ENCODE assay signal across 21 cellular contexts in genomic region chr2:130839011-130839780, GRCh38. TPM values are rescaled to one million over a fixed set of nuclear protein-coding genes. Genes with fewer than 3 reads are reported as not detected.
DNase-seq lines count a peak whose midpoint lies in the region; ATAC-seq, FAIRE-seq and TF ChIP-seq lines count a peak whose summit lies in the region.
"Had no signal": no experiment of that assay in that cellular context is flagged by ENCODE, and none has a peak within 500 bp of the region (broad histone marks: within the 10 kb centered on the region; RNA-seq: fewer than 3 reads in every experiment).

No MANE protein-coding gene starts in this region.

- TF ChIP-seq POLR2A in GM12892 (IDR thresholded peaks at IDR 0.05; ENCODE audit: low read depth, low read length): no peak

- no peaks in the 10 kb centered on the region for H3K36me3 ChIP-seq in kidney (ENCODE audit: control insufficient read depth in 1 of 2, insufficient read depth in 2 of 2, low read length in 2 of 2)
- H3K36me3 ChIP-seq: BE2C, HAP-1 had no signal

- no peaks in the 10 kb centered on the region for H3K9me3 ChIP-seq in kidney (ENCODE audit: control insufficient read depth in 1 of 2, low read length in 2 of 2)
- H3K9me3 ChIP-seq: BE2C, HAP-1 had no signal

- FAIRE-seq in kidney (lab: Jason Lieb, UNC): no peak
- FAIRE-seq in GM12892 (lab: Jason Lieb, UNC): no peak
- FAIRE-seq: A204.1, GM12878, GM19239 had no signal

- H3K9ac ChIP-seq in kidney (ENCODE audit: low read length in 2 of 2): no peak overlapping the region

- H3K36me3 Mint-ChIP-seq in chondrocyte (ENCODE audit: low read depth): no peaks in the 10 kb centered on the region
- H3K36me3 Mint-ChIP-seq: CD4-positive, CD25-positive, alpha-beta regulatory T cell; CD8-positive, alpha-beta memory T cell had no signal

- no peaks in the 10 kb centered on the region for H3K4me1 ChIP-seq in kidney (ENCODE audit: control insufficient read depth in 1 of 2, insufficient read depth in 1 of 2, low read depth in 1 of 2, low read length in 2 of 2)
- H3K4me1 ChIP-seq: BE2C had no signal

- TF ChIP-seq CTCF in chondrocyte (IDR thresholded peaks at IDR 0.05) (no peak), kidney (IDR thresholded peaks at IDR 0.05; ENCODE audit: borderline replicate concordance, extremely low read depth, insufficient read depth) (no peak)

- H3K27ac ChIP-seq in kidney (ENCODE audit: low read depth in 2 of 2, low read length in 2 of 2) (no peak overlapping the region), caudate nucleus (ENCODE audit: low read depth, low read length) (no peak overlapping the region)

- no peaks in the 10 kb centered on the region for H3K4me1 Mint-ChIP-seq in stimulated activated naive CD8-positive, alpha-beta T cell treated with anti-CD3 and anti-CD28 coated beads, Interleukin-15, amount 100 ng/mL, for 72 hours
- H3K4me1 Mint-ChIP-seq in chondrocyte (ENCODE audit: low read depth): no peaks in the 10 kb centered on the region

- no peak for DNase-seq in stimulated activated naive CD8-positive, alpha-beta T cell treated with anti-CD3 and anti-CD28 coated beads, Interleukin-15, amount 100 ng/mL, for 72 hours
- DNase-seq in stimulated activated naive CD8-positive, alpha-beta T cell treated with anti-CD3 and anti-CD28 coated beads, Interleukin-15, Interleukin-2, amounts not matched to agents 100 U/mL and 50 U/mL, for 24 hours: no peak
- DNase-seq in chondrocyte (ENCODE audit: low spot score) (peak; percentile 74), kidney (peak; percentile 48), NOMO-1 treated with DMSO at 0.1 percent for 48 hours (lab: John Stamatoyannopoulos, UW; ENCODE audit: unreplicated experiment) (no peak), GM12892 (ENCODE audit: insufficient read length) (no peak), caudate nucleus (lab: John Stamatoyannopoulos, UW) (no peak)
- DNase-seq: ACHN; BE2C; C1 segment of cervical spinal cord; CD4-positive, CD25-positive, alpha-beta regulatory T cell; COR-L47; DMS 273 treated with DMSO at 0.1 percent for 48 hours; DMS53; DND-41; EL had no signal

- H3K27ac Mint-ChIP-seq in stimulated activated naive CD8-positive, alpha-beta T cell treated with anti-CD3 and anti-CD28 coated beads, Interleukin-15, amount 100 ng/mL, for 72 hours: peak overlapping the region in 1 of 2 donors; percentile 63
- H3K27ac Mint-ChIP-seq in chondrocyte (ENCODE audit: unreplicated experiment): no peak overlapping the region
- H3K27ac Mint-ChIP-seq: CD4-positive, CD25-positive, alpha-beta regulatory T cell had no signal

- no peak overlapping the region for H3K4me3 Mint-ChIP-seq in stimulated activated naive CD8-positive, alpha-beta T cell treated with anti-CD3 and anti-CD28 coated beads, Interleukin-15, amount 100 ng/mL, for 72 hours
- H3K4me3 Mint-ChIP-seq in chondrocyte (ENCODE audit: unreplicated experiment): no peak overlapping the region

- H3K27me3 Mint-ChIP-seq in stimulated activated naive CD8-positive, alpha-beta T cell treated with anti-CD3 and anti-CD28 coated beads, Interleukin-15, amount 100 ng/mL, for 72 hours: peaks cover 90% of the 10 kb centered on the region
- peaks cover 41% of the 10 kb centered on the region for H3K27me3 Mint-ChIP-seq in chondrocyte (ENCODE audit: low read depth)

- intact Hi-C loops in kidney (cut with DNase I): no loop called here

- ATAC-seq in stimulated activated naive CD8-positive, alpha-beta T cell treated with anti-CD3 and anti-CD28 coated beads, Interleukin-15, amount 100 ng/mL, for 72 hours: peak; percentile 11
- no peak for ATAC-seq in stimulated activated naive CD8-positive, alpha-beta T cell treated with anti-CD3 and anti-CD28 coated beads, Interleukin-15, Interleukin-2, amounts not matched to agents 100 U/mL and 50 U/mL, for 24 hours
- ATAC-seq: GM12878 had no signal

- no peaks in the 10 kb centered on the region for H3K9me3 Mint-ChIP-seq in stimulated activated naive CD8-positive, alpha-beta T cell treated with anti-CD3 and anti-CD28 coated beads, Interleukin-15, amount 100 ng/mL, for 72 hours
- no peaks in the 10 kb centered on the region for H3K9me3 Mint-ChIP-seq in chondrocyte (ENCODE audit: low read depth)
- H3K9me3 Mint-ChIP-seq: CD8-positive, alpha-beta memory T cell had no signal

- H3K4me3 ChIP-seq in kidney (ENCODE audit: low read length in 2 of 2): no peak overlapping the region
- H3K4me3 ChIP-seq: GM12878, HAP-1 had no signal

RNA-seq across cellular contexts. Expression of gene ARHGEF4, which starts 2.5 kb away (rescaled TPM):
- total RNA-seq in chondrocyte (6.3 to 12.3 TPM (median 10.6 TPM) in 3 replicates), kidney (0.94 TPM)
- polyA plus RNA-seq in kidney (ENCODE audit: insufficient read depth, low read depth, low replicate concordance): 0.90 TPM
- not detected for polyA plus RNA-seq in GM12892 (2012; ENCODE audit: missing spikeins)

Comparison
In these comparisons a context has a peak if more than half of its experiments do, and no peak if none do; other contexts are left out.
1. DNase-seq: peak in chondrocyte (single experiment) and kidney (single experiment); none in stimulated activated naive CD8-positive, alpha-beta T cell treated with anti-CD3 and anti-CD28 coated beads, Interleukin-15, amount 100 ng/mL, for 72 hours (0 of 2), stimulated activated naive CD8-positive, alpha-beta T cell treated with anti-CD3 and anti-CD28 coated beads, Interleukin-15, Interleukin-2, amounts not matched to agents 100 U/mL and 50 U/mL, for 24 hours (single experiment), NOMO-1 treated with DMSO at 0.1 percent for 48 hours (single experiment), GM12892 (single experiment) and caudate nucleus (0 of 61).